Comparison of ENCODE assay signal across 8 cellular contexts in the genomic region with DNA sequence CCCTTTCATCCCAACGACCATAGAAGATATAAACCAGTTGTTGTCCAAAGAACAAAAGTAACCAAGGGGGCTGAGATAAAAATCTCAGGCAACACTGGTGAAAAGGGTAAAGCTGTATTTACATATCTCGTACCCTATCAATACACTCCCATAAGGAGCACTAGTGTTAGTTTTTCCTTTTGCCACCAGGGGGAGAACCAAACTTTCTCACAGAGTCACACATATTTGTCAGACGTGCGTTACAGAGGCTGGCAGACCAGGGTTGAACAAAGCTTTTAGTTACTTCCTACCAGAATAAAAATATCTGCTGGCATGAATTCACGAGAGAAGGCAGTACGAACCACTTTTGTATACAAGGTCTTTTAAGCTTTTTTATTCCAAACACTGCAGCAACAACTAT.
DNase-seq lines count a peak whose midpoint lies in the region; TF ChIP-seq lines count a peak whose summit lies in the region.

No MANE protein-coding gene starts in this region.

- H4K91ac ChIP-seq in H9 (ENCODE audit: insufficient read length, low read depth, low read length), result no peak overlapping the region

- no TSS peak for BruUV-seq in A673 (replicated peaks; lab: Mats Ljungman, UMichigan)

- H3K4me3 Mint-ChIP-seq in H9, result no peak overlapping the region

- H3K4me3 ChIP-seq in A673 (ENCODE audit: low read depth, low read length, poor library complexity, severe bottlenecking) (no peak overlapping the region), GM06990 (replicated peaks; ENCODE audit: low read depth, low read length) (no peak overlapping the region), adipocyte (ENCODE audit: low read length) (no peak overlapping the region), spleen (no peak overlapping the region)

- H4K20me1 ChIP-seq in H9 (ENCODE audit: control insufficient read depth, insufficient read depth, insufficient read length), result no peaks in the 10 kb centered on the region

- WGBS in H9 (ENCODE audit: extremely low coverage, insufficient read length, low lambda C conversion rate), result no CpG with 5 or more reads among the region's 6 CpGs
- 3 to 10% (median 4%) methylated on average over 6 of the region's 6 CpGs for WGBS in spleen, 5 donors

- H2BK120ac ChIP-seq in H9 (ENCODE audit: low read depth, low read length, poor library complexity, severe bottlenecking), result no peak overlapping the region

- no peak overlapping the region for H2BK15ac ChIP-seq in H9 (ENCODE audit: low read depth, low read length)

- CTCF ChIA-PET in A673 (lab: Charles Lee), result interaction anchor here (0.7 to 1.0 kb wide), 2 partner anchors 56 to 150 kb away, joined by 3 read pairs; no protein-coding TSS in a partner anchor

- H3K18ac ChIP-seq in H9 (ENCODE audit: insufficient read length, low read depth, low read length), result no peak overlapping the region

- peaks cover 62 to 67% of the 10 kb centered on the region in 2 experiments for H3K9me3 Mint-ChIP-seq in H9

- no peak overlapping the region for H2BK20ac ChIP-seq in H9 (ENCODE audit: low read depth, low read length, poor library complexity, severe bottlenecking)

- no peaks in the 10 kb centered on the region for H3K9me3 ChIP-seq in A673 (ENCODE audit: low read depth, low read length, poor library complexity, severe bottlenecking)
- peaks cover 5% of the 10 kb centered on the region for H3K9me3 ChIP-seq in H9 (ENCODE audit: control insufficient read depth, low read depth, low read length)
- no peaks in the 10 kb centered on the region for H3K9me3 ChIP-seq in adipocyte (ENCODE audit: control insufficient read depth, low read length)
- no peaks in the 10 kb centered on the region for H3K9me3 ChIP-seq in spleen

- peak; percentile 70 for TF ChIP-seq CTCF in A673 (conservative IDR thresholded peaks at IDR 0.05; ENCODE audit: low read depth, low read length)
- TF ChIP-seq CTCF in GM06990 (IDR thresholded peaks at IDR 0.05; ENCODE audit: insufficient read depth, low read length, poor library complexity, severe bottlenecking), result peak; percentile 77
- TF ChIP-seq CTCF in H9 (conservative IDR thresholded peaks at IDR 0.05), result peak; percentile 66
- peak in 9 of 11 experiments; percentile 39 to 62 (median 50) for TF ChIP-seq CTCF in spleen (IDR thresholded peaks at IDR 0.05 in 8 of 11, conservative IDR thresholded peaks at IDR 0.05 in 3 of 11)

- H3T11ph ChIP-seq in H9 (ENCODE audit: low read length), result no peak overlapping the region

- no peaks in the 10 kb centered on the region; a peak in 1 of 7 replicates for H3K36me3 Mint-ChIP-seq in H9 (ENCODE audit: insufficient read depth in 1 of 3, low read depth in 3 of 3)

- H3K27me3 ChIP-seq in A673 (replicated peaks; ENCODE audit: insufficient read depth, low read depth, low read length, poor library complexity), result no peaks in the 10 kb centered on the region
- no peaks in the 10 kb centered on the region for H3K27me3 ChIP-seq in GM06990 (replicated peaks; ENCODE audit: control insufficient read depth, insufficient read depth, low read length)
- no peaks in the 10 kb centered on the region for H3K27me3 ChIP-seq in H9 (ENCODE audit: insufficient read depth, low read length)
- H3K27me3 ChIP-seq in adipocyte (replicated peaks; ENCODE audit: control insufficient read depth, insufficient read depth, low read length), result no peaks in the 10 kb centered on the region
- H3K27me3 ChIP-seq in spleen (replicated peaks in 1 of 7), result no peaks in the 10 kb centered on the region

- H3K4me2 ChIP-seq in H9 (ENCODE audit: insufficient read depth, insufficient read length, low read length), result no peak overlapping the region

- H4K5ac ChIP-seq in H9 (ENCODE audit: insufficient read length, low read depth, low read length), result no peak overlapping the region

- H2BK12ac ChIP-seq in H9 (ENCODE audit: insufficient read length, low read depth, low read length), result no peak overlapping the region

- no peaks in the 10 kb centered on the region for H3K23me2 ChIP-seq in H9 (ENCODE audit: insufficient read length, low read depth, low read length, poor library complexity, severe bottlenecking)

- DNase-seq in A673 (ENCODE audit: low spot score), result peak; percentile 76
- DNase-seq in GM06990 (ENCODE audit: extremely low read depth, insufficient read length), result peak; percentile 1
- DNase-seq in H9, result peak; percentile 32
- peak; percentile 79 for DNase-seq in NAMALWA (ENCODE audit: low spot score)
- peak; percentile 83 for DNase-seq in adipocyte (ENCODE audit: low read depth)
- DNase-seq in hepatic stellate cell (ENCODE audit: low spot score), result peak; percentile 2
- DNase-seq in spleen, result no peak
- DNase-seq in cerebellar nuclear complex (lab: John Stamatoyannopoulos, UW), result no peak

- H3K4me1 Mint-ChIP-seq in H9, result no peaks in the 10 kb centered on the region

- H3K4me1 ChIP-seq in A673 (ENCODE audit: insufficient read depth, low read length, poor library complexity, severe bottlenecking) (no peaks in the 10 kb centered on the region), H9 (ENCODE audit: insufficient read depth, low read length) (no peaks in the 10 kb centered on the region), adipocyte (ENCODE audit: control insufficient read depth, insufficient read depth, low read length) (peaks cover 35% of the 10 kb centered on the region), spleen (no peaks in the 10 kb centered on the region)

- H3K27me3 Mint-ChIP-seq in H9 (ENCODE audit: low read depth), result no peaks in the 10 kb centered on the region; the same call in none of the 2 replicates

- intact Hi-C loops in A673 (cut with micrococcal nuclease; ENCODE audit: unreplicated experiment), result loop anchor here (2.0 to 5.0 kb wide), 3 partner anchors 149 to 391 kb away; no protein-coding TSS in a partner anchor
- intact Hi-C loops in spleen (cut with DNase I; ENCODE audit: low total_unique reads), result no loop called here

- H2AFZ ChIP-seq in H9 (ENCODE audit: low read length), result no peak overlapping the region

- H3K79me1 ChIP-seq in H9 (ENCODE audit: insufficient read depth, low read depth, low read length, poor library complexity, severe bottlenecking), result no peaks in the 10 kb centered on the region

- H3K79me2 ChIP-seq in H9 (ENCODE audit: insufficient read depth, low read length), result no peaks in the 10 kb centered on the region

- H3K27ac Mint-ChIP-seq in H9, result no peak overlapping the region

- TF ChIP-seq POLR2A in spleen (IDR thresholded peaks at IDR 0.05), result no peak

- H3K4ac ChIP-seq in H9 (ENCODE audit: low read depth, low read length), result no peak overlapping the region

- H3K27ac ChIP-seq in A673 (ENCODE audit: low read depth, low read length, poor library complexity, severe bottlenecking) (no peak overlapping the region), H9 (ENCODE audit: insufficient read length, low read depth, low read length) (no peak overlapping the region), spleen (no peak overlapping the region)

- no peak overlapping the region for H2BK5ac ChIP-seq in H9 (ENCODE audit: insufficient read length, low read length)

- no peak overlapping the region for H3K56ac ChIP-seq in H9 (ENCODE audit: insufficient read length, low read depth, low read length)

- H3K9ac ChIP-seq in H9 (ENCODE audit: extremely low read depth, insufficient read length, low read length), result no peak overlapping the region
- peak overlapping the region; percentile 49 for H3K9ac ChIP-seq in adipocyte (ENCODE audit: low read length)

- no peak overlapping the region for H2AK5ac ChIP-seq in H9 (ENCODE audit: insufficient read length, low read length)

- no peak overlapping the region for H3K14ac ChIP-seq in H9 (ENCODE audit: insufficient read depth, low read length)

- no peak overlapping the region for H4K8ac ChIP-seq in H9 (replicated peaks; ENCODE audit: insufficient read length, low read depth, low read length)

- no peak overlapping the region for H3K23ac ChIP-seq in H9 (ENCODE audit: insufficient read length, low read depth, low read length)

- H3K36me3 ChIP-seq in A673 (ENCODE audit: insufficient read depth, low read length, poor library complexity, severe bottlenecking), result no peaks in the 10 kb centered on the region
- no peaks in the 10 kb centered on the region for H3K36me3 ChIP-seq in GM06990 (ENCODE audit: control insufficient read depth, insufficient read depth, low read length)
- H3K36me3 ChIP-seq in adipocyte (ENCODE audit: control insufficient read depth, insufficient read depth, low read length, severe bottlenecking), result no peaks in the 10 kb centered on the region
- no peaks in the 10 kb centered on the region for H3K36me3 ChIP-seq in spleen

- POLR2A ChIA-PET in A673 (lab: Charles Lee; ENCODE audit: low non-redundant PET), result no interaction called here

Comparison
In these comparisons a context has a peak if more than half of its experiments do, and no peak if none do; other contexts are left out.
1. DNase-seq: peak in A673 (single experiment), GM06990 (single experiment), H9 (single experiment), NAMALWA (single experiment), adipocyte (single experiment) and hepatic stellate cell (single experiment); none in spleen (single experiment) and cerebellar nuclear complex (0 of 2).
2. Peak in every context shown above with its lines, with median percentiles within 50 percentile points of each other: CTCF ChIP-seq.